23 cellular contexts compared by ENCODE assay signal in genomic region chr2:203030545-203030944, GRCh38.
"Had no signal": no experiment of that assay in that cellular context is flagged by ENCODE, and none has a peak within 500 bp of the region (broad histone marks: within the 10 kb centered on the region; RNA-seq: fewer than 3 reads in every experiment).

No MANE protein-coding gene starts in this region.

- H3K4me1 ChIP-seq: colonic mucosa, gastrocnemius medialis had no signal

- H3K36me3 ChIP-seq: colonic mucosa, gastrocnemius medialis had no signal

- H3K27me3 ChIP-seq: colonic mucosa, esophagus squamous epithelium, gastrocnemius medialis, heart right ventricle had no signal

- ATAC-seq: effector memory CD8-positive, alpha-beta T cell; esophagus mucosa; gastrocnemius medialis; heart right ventricle; left cardiac atrium; left lobe of liver; left ventricle myocardium superior; naive thymus-derived CD4-positive, alpha-beta T cell had no signal

- H3K27ac ChIP-seq: colonic mucosa, epithelial cell of prostate, esophagus squamous epithelium, gastrocnemius medialis, heart right ventricle had no signal

- H3K9me3 ChIP-seq: colonic mucosa, esophagus squamous epithelium, gastrocnemius medialis, heart right ventricle had no signal

- H3K4me3 ChIP-seq: colonic mucosa, esophagus squamous epithelium, gastrocnemius medialis, heart right ventricle, lung had no signal

- DNase-seq: colonic mucosa; cortex of kidney; effector CD8-positive, alpha-beta T cell; effector memory CD8-positive, alpha-beta T cell; endodermal cell; erythroblast; esophagus squamous epithelium; foreskin fibroblast; gastrocnemius medialis; glutamatergic neuron; head of caudate nucleus; heart right ventricle; hippocampal formation; left cardiac atrium; left ventricle myocardium superior; mammary epithelial cell; mesendoderm; midbrain; naive thymus-derived CD4-positive, alpha-beta T cell had no signal
